ENCODE assay signal across 15 cellular contexts in genomic region chr7:99122762-99123161, GRCh38.
"Had no signal": no experiment of that assay in that cellular context is flagged by ENCODE, and none has a peak within 500 bp of the region (broad histone marks: within the 10 kb centered on the region; RNA-seq: fewer than 3 reads in every experiment).

No MANE protein-coding gene starts in this region.

- H2AFZ ChIP-seq: hepatocyte had no signal

- H3K9me3 ChIP-seq: colonic mucosa, mucosa of descending colon, psoas muscle had no signal

- H3K27me3 ChIP-seq: colonic mucosa, hepatocyte had no signal

- H3K4me3 ChIP-seq: colonic mucosa, hepatocyte, mucosa of descending colon, psoas muscle had no signal

- ATAC-seq: activated CD8-positive, alpha-beta T cell treated with anti-CD3 and anti-CD28 coated beads, Interleukin-2, amount 10 ng/mL, durations not matched to agents 7 days and 5 days; mucosa of descending colon; naive thymus-derived CD8-positive, alpha-beta T cell; sciatic nerve; SK-N-SH treated with all-trans-retinoic acid at 6 μM for 48 hours had no signal

- DNase-seq: activated CD4-positive, alpha-beta T cell treated with anti-CD3 and anti-CD28 coated beads for 48 hours; activated CD8-positive, alpha-beta memory T cell treated with anti-CD3 and anti-CD28 coated beads, Interleukin-2, amount 50 U/mL, for 48 hours; activated CD8-positive, alpha-beta T cell treated with anti-CD3 and anti-CD28 coated beads, Interleukin-2, amount 10 ng/mL, durations not matched to agents 7 days and 5 days; activated naive CD8-positive, alpha-beta T cell treated with anti-CD3 and anti-CD28 coated beads, Interleukin-2, amount 10 ng/mL, durations not matched to agents 7 days and 5 days; colonic mucosa; effector CD4-positive, alpha-beta T cell; kidney glomerular epithelial cell; mucosa of descending colon; naive thymus-derived CD8-positive, alpha-beta T cell; psoas muscle; stimulated activated CD4-positive, alpha-beta T cell treated with anti-CD3 and anti-CD28 coated beads, Interleukin-2, amount 100 ng/mL, for 24 hours; stimulated activated naive CD4-positive, alpha-beta T cell had no signal

- H3K36me3 ChIP-seq: colonic mucosa had no signal

- H3K27ac ChIP-seq: hepatocyte, psoas muscle had no signal
